In genomic region chr2:86518498-86518897, GRCh38 we compare ENCODE assay signal across 1 cellular context.
TF ChIP-seq lines count a peak whose summit lies in the region.

No MANE protein-coding gene starts in this region.

TF ChIP-seq in GM23338, 12 proteins besides CTCF, POLR2A, EP300 and RAD21 (continued from another document):
- no peak for TF ChIP-seq ZNF462 (CRISPR knock-in tag; IDR thresholded peaks at IDR 0.05)
